In the genomic region with DNA sequence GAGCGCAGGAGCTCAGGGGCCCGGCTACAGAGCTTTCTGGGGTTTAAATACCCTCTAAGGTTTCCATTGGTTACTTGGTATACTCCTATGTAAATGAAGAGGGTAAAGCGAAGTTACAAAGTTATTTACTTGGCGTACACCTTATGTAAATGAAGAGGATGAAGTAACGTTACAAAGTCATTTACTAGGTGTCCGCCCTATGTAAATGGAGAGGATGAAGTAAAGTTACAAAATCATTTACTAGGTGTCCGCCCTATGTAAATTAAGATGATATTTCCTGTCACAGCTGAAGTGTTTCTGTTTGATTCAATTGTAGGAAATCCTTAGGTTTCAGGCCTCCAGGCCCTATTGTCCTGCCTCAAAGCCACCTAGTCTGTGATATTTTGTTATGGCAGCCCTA, we compare ENCODE assay signal across 26 cellular contexts.
"Had no signal": no experiment of that assay in that cellular context is flagged by ENCODE, and none has a peak within 500 bp of the region (broad histone marks: within the 10 kb centered on the region; RNA-seq: fewer than 3 reads in every experiment).

No MANE protein-coding gene starts in this region.

- ATAC-seq: activated CD4-positive, alpha-beta T cell treated with anti-CD3 and anti-CD28 coated beads for 36 hours; activated CD4-positive, CD25-positive, alpha-beta regulatory T cell treated with anti-CD3 and anti-CD28 coated beads, Interleukin-2, amount 50 U/mL, for 24 hours; activated CD8-positive, alpha-beta T cell treated with anti-CD3 and anti-CD28 coated beads, Interleukin-2, amount 10 ng/mL, durations not matched to agents 7 days and 5 days; Right ventricle myocardium inferior; WTC11 had no signal

- DNase-seq: activated CD4-positive, alpha-beta T cell treated with anti-CD3 and anti-CD28 coated beads for 36 hours; activated CD4-positive, alpha-beta T cell treated with anti-CD3 and anti-CD28 coated beads, Interleukin-2, amount 10 ng/mL, durations not matched to agents 7 days and 5 days; activated CD4-positive, alpha-beta T cell treated with anti-CD3 and anti-CD28 coated beads, Interleukin-2, amount 50 U/mL, for 48 hours; activated CD8-positive, alpha-beta T cell treated with anti-CD3 and anti-CD28 coated beads, Interleukin-2, amount 10 ng/mL, durations not matched to agents 7 days and 5 days; activated effector memory CD4-positive, alpha-beta T cell treated with anti-CD3 and anti-CD28 coated beads, Interleukin-2, amount 50 U/mL, for 16 hours; activated naive CD4-positive, alpha-beta T cell; activated naive CD4-positive, alpha-beta T cell treated with anti-CD3 and anti-CD28 coated beads, Interleukin-2, amount 50 U/mL, for 16 hours; activated naive CD8-positive, alpha-beta T cell treated with anti-CD3 and anti-CD28 coated beads for 36 hours; activated T-cell treated with anti-CD3 and anti-CD28 coated beads, Interleukin-2, amount 50 U/mL, for 48 hours; amniotic stem cell; aorta; brain microvascular endothelial cell; central memory CD4-positive, alpha-beta T cell; NCI-H1105; NCI-H1417 treated with DMSO at 0.1 percent for 48 hours; NCI-H187 treated with DMSO at 0.1 percent for 48 hours; NCI-H2081; NCI-H226; NCI-H446 treated with DMSO at 0.1 percent for 48 hours; NCI-H524; NCI-H69; NCI-H82 had no signal

- H3K27ac ChIP-seq: brain microvascular endothelial cell, RWPE1 had no signal

- H3K36me3 ChIP-seq: brain microvascular endothelial cell had no signal

- H3K27me3 ChIP-seq: brain microvascular endothelial cell had no signal
